1 cellular context compared by ENCODE assay signal in the genomic region with DNA sequence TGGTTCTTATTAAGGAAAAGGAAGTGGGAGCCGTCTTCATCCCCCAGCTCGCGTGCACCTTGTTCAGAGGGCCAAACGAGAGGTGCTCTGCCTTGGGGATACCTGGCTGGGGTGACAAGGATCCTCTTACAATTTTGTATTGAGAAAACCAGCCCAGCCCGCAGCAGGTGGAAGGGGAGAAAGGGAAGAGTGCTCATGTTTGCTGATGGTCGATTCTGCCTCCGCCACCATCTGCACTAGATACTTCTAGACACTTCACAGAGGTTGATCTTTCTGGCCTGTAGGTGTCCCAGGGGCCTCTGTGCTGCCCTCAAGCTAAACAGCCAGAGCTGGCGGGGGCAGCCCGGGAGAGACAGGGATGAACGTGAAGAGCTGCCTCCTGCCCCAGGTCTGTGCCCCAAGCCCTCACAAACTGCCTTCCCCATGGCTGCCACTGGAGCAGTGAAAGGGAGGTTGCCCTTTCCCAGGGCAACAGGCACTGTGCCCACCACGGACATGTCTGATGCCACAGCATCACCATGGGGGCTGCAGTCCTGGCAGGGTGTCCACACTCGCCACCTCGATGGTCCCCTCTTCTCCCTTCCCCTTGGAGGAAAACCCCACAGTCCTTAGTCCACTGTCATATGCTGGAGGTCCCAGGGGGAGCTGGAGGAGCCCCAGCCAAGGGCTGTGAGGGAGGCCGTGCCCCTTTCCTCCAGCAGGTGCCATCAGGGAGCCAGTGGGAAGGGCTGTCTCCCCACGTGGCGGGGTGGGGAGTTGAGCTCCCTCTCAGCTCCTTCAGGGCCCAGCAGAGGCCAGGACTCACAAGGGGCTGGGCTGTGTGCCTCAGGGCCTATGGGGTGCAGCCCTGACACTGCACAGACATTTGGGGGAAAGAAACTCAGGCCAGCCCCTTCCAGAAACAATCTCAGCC.
TF ChIP-seq lines count a peak whose summit lies in the region.

No MANE protein-coding gene starts in this region.

TF ChIP-seq in HEK293T, 16 proteins besides CTCF, POLR2A, EP300 and RAD21:
- no peak for TF ChIP-seq FOXK2 (IDR thresholded peaks at IDR 0.05)
- no peak for TF ChIP-seq ELF4 (IDR thresholded peaks at IDR 0.05)
TF ChIP-seq in HEK293T: peak in this region for 0.
